23 cellular contexts compared by ENCODE assay signal in the genomic region with DNA sequence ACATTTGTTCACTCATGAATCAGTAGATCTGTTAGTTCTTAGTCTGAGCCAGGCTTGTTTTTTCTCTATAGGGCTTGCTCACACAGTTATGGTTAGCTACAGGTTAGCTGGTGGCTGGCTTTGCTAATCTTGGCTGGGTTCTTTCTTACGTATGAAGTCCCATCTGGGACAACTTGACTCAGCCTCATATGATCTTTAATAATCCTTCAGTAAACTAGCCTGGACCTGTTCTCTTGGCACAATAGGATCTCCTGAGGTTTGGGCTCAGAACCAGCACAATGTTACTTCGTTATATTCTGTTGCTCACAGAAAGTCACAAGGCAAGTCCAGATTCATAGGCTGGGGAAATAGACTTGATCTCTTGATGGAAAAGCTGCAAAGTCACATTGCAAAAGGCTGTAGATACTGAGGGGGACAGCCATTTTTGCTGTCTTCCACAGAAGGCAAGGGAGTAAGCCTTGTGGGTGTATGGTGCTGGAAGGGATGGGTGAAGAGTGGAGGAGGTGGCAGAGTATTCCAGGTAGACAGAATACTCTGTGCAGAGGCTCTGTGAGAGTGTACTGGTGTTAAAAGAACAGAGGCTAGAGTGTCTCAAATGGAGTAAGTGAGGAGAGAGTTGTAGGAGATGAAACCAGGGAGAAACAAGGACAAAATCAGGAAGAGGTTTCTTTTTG. TPM values are rescaled to one million over a fixed set of nuclear protein-coding genes. Genes with fewer than 3 reads are reported as not detected.
A peak's percentile ranks its signal among the peaks of the same experiment; 100 is the strongest.
DNase-seq lines count a peak whose midpoint lies in the region; ATAC-seq, FAIRE-seq and TF ChIP-seq lines count a peak whose summit lies in the region.
"Had no signal": no experiment of that assay in that cellular context is flagged by ENCODE, and none has a peak within 500 bp of the region (broad histone marks: within the 10 kb centered on the region; RNA-seq: fewer than 3 reads in every experiment).

No MANE protein-coding gene starts in this region.

- H2AFZ ChIP-seq in astrocyte (ENCODE audit: low read depth, low read length), result no peak overlapping the region

- no peak overlapping the region for H3K4me3 Mint-ChIP-seq in astrocyte (ENCODE audit: unreplicated experiment)
- no peak overlapping the region for H3K4me3 Mint-ChIP-seq in stimulated activated memory B cell treated with anti-CD40 and anti-IgM and Interleukin-4, amounts not matched to agents 10 μg/mL and 1 μg/mL and 100 μg/mL, for 72 hours
- H3K4me3 Mint-ChIP-seq: CD8-positive, alpha-beta T cell; IgD-negative memory B cell had no signal

- H3K4me3 ChIP-seq in right atrium auricular region (no peak overlapping the region), astrocyte (ENCODE audit: insufficient read depth, low read depth, low read length) (no peak overlapping the region), suprapubic skin (no peak overlapping the region)
- H3K4me3 ChIP-seq: mucosa of descending colon, spleen, upper lobe of right lung had no signal

- DNase-seq in Right ventricle myocardium inferior (ENCODE audit: missing footprints) (no peak), right atrium auricular region (ENCODE audit: low spot score) (no peak), astrocyte (ENCODE audit: low read depth) (peak; percentile 44), fibroblast of the conjunctiva (ENCODE audit: low read depth) (peak; percentile 80), suprapubic skin (ENCODE audit: low spot score in 2 of 2) (no peak), cerebellum (ENCODE audit: low spot score) (no peak)
- DNase-seq: activated CD4-positive, CD25-positive, alpha-beta regulatory T cell treated with anti-CD3 and anti-CD28 coated beads, Interleukin-2, amount 50 U/mL, for 72 hours; activated naive CD4-positive, alpha-beta T cell treated with Interleukin-2 at 50 U/mL for 16 hours; CD8-positive, alpha-beta T cell; H7; mucosa of descending colon; NCI-H1092 treated with DMSO at 0.1 percent for 48 hours; NCI-H2227 treated with DMSO at 0.1 percent for 48 hours; nucleus accumbens; SHP77 treated with DMSO at 0.1 percent for 48 hours; spleen; stimulated activated naive CD4-positive, alpha-beta T cell; T-helper 2 cell; upper lobe of right lung had no signal

- no peak overlapping the region for H3K4me2 ChIP-seq in astrocyte (ENCODE audit: low read length)

- H3K9me3 ChIP-seq in right atrium auricular region (no peaks in the 10 kb centered on the region), astrocyte (ENCODE audit: insufficient read depth, low read depth, low read length) (no peaks in the 10 kb centered on the region), suprapubic skin (no peaks in the 10 kb centered on the region)
- H3K9me3 ChIP-seq: mucosa of descending colon, spleen, upper lobe of right lung had no signal

- H3K79me2 ChIP-seq in astrocyte (ENCODE audit: insufficient read depth, low read length), result no peaks in the 10 kb centered on the region

- no peaks in the 10 kb centered on the region for H4K20me1 ChIP-seq in astrocyte (ENCODE audit: insufficient read depth, low read length)

- TF ChIP-seq CTCF in right atrium auricular region (IDR thresholded peaks at IDR 0.05), result no peak
- no peak for TF ChIP-seq CTCF in astrocyte (IDR thresholded peaks at IDR 0.05; ENCODE audit: insufficient read depth, low read depth, low read length)
- TF ChIP-seq CTCF in suprapubic skin (IDR thresholded peaks at IDR 0.05), result no peak

- ATAC-seq in Right ventricle myocardium inferior, result peak; percentile 64
- no peak for ATAC-seq in stimulated activated memory B cell treated with anti-CD40 and anti-IgM and Interleukin-4, amounts not matched to agents 10 μg/mL and 1 μg/mL and 100 μg/mL, for 72 hours
- ATAC-seq in GM18868 (IDR thresholded peaks at IDR 0.05; ENCODE audit: unreplicated experiment), result no peak
- ATAC-seq: CD8-positive, alpha-beta T cell; mucosa of descending colon; upper lobe of right lung had no signal

- TF ChIP-seq POLR2A in suprapubic skin (IDR thresholded peaks at IDR 0.05), result no peak

- H3K9ac ChIP-seq in astrocyte (ENCODE audit: low read length), result no peak overlapping the region

- H3K36me3 Mint-ChIP-seq in astrocyte (ENCODE audit: low read depth, unreplicated experiment), result no peaks in the 10 kb centered on the region
- H3K36me3 Mint-ChIP-seq in stimulated activated memory B cell treated with anti-CD40 and anti-IgM and Interleukin-4, amounts not matched to agents 10 μg/mL and 1 μg/mL and 100 μg/mL, for 72 hours, result peaks cover 34% of the 10 kb centered on the region

- no peaks in the 10 kb centered on the region for H3K27me3 Mint-ChIP-seq in astrocyte (ENCODE audit: low read depth, unreplicated experiment)
- no peaks in the 10 kb centered on the region for H3K27me3 Mint-ChIP-seq in stimulated activated memory B cell treated with anti-CD40 and anti-IgM and Interleukin-4, amounts not matched to agents 10 μg/mL and 1 μg/mL and 100 μg/mL, for 72 hours
- H3K27me3 Mint-ChIP-seq: IgD-negative memory B cell had no signal

- no peaks in the 10 kb centered on the region for H3K4me1 ChIP-seq in right atrium auricular region
- H3K4me1 ChIP-seq in astrocyte (ENCODE audit: insufficient read depth, low read length), result no peaks in the 10 kb centered on the region
- H3K4me1 ChIP-seq in suprapubic skin, result peaks cover 5% of the 10 kb centered on the region
- H3K4me1 ChIP-seq: spleen, upper lobe of right lung had no signal

- no peaks in the 10 kb centered on the region for H3K9me3 Mint-ChIP-seq in astrocyte (ENCODE audit: unreplicated experiment)
- H3K9me3 Mint-ChIP-seq in stimulated activated memory B cell treated with anti-CD40 and anti-IgM and Interleukin-4, amounts not matched to agents 10 μg/mL and 1 μg/mL and 100 μg/mL, for 72 hours, result no peaks in the 10 kb centered on the region
- H3K9me3 Mint-ChIP-seq: CD8-positive, alpha-beta T cell; IgD-negative memory B cell had no signal

- no peak overlapping the region for H3K27ac ChIP-seq in right atrium auricular region
- no peak overlapping the region for H3K27ac ChIP-seq in astrocyte (ENCODE audit: low read depth, low read length)
- peak overlapping the region; percentile 83 for H3K27ac ChIP-seq in suprapubic skin
- H3K27ac ChIP-seq: spleen, upper lobe of right lung had no signal

- no peak for FAIRE-seq in astrocyte (lab: Jason Lieb, UNC)
- FAIRE-seq: A204.1 had no signal

- H3K4me1 Mint-ChIP-seq in astrocyte (ENCODE audit: low read depth, unreplicated experiment), result peaks cover 1% of the 10 kb centered on the region
- no peaks in the 10 kb centered on the region for H3K4me1 Mint-ChIP-seq in stimulated activated memory B cell treated with anti-CD40 and anti-IgM and Interleukin-4, amounts not matched to agents 10 μg/mL and 1 μg/mL and 100 μg/mL, for 72 hours
- H3K4me1 Mint-ChIP-seq: IgD-negative memory B cell had no signal

- no peak overlapping the region for H3K27ac Mint-ChIP-seq in astrocyte (ENCODE audit: unreplicated experiment)
- no peak overlapping the region for H3K27ac Mint-ChIP-seq in stimulated activated memory B cell treated with anti-CD40 and anti-IgM and Interleukin-4, amounts not matched to agents 10 μg/mL and 1 μg/mL and 100 μg/mL, for 72 hours
- H3K27ac Mint-ChIP-seq: CD8-positive, alpha-beta T cell; IgD-negative memory B cell had no signal

- no peak for TF ChIP-seq EP300 in suprapubic skin (IDR thresholded peaks at IDR 0.05)

- intact Hi-C loops in Right ventricle myocardium inferior (cut with DNase I), result no loop called here

- H3K27me3 ChIP-seq in right atrium auricular region (no peaks in the 10 kb centered on the region), astrocyte (ENCODE audit: insufficient read depth, low read length) (no peaks in the 10 kb centered on the region), suprapubic skin (no peaks in the 10 kb centered on the region)
- H3K27me3 ChIP-seq: spleen, upper lobe of right lung had no signal

- H3K36me3 ChIP-seq in right atrium auricular region, result no peaks in the 10 kb centered on the region
- H3K36me3 ChIP-seq in astrocyte (ENCODE audit: insufficient read depth, low read length), result no peaks in the 10 kb centered on the region
- H3K36me3 ChIP-seq in suprapubic skin, result no peaks in the 10 kb centered on the region

- WGBS in suprapubic skin, result 36% methylated on average over 2 of the region's 2 CpGs

RNA-seq across cellular contexts. Expression of gene EFCAB7, which starts 24.4 kb away (rescaled TPM):
- total RNA-seq in Right ventricle myocardium inferior, result 9.0 TPM
- total RNA-seq in right atrium auricular region, result 1 to 10 TPM; 5.6 to 6.7 TPM
- total RNA-seq in astrocyte, result 3.7 and 4.0 TPM in 2 replicates
- 10 to 100 TPM in 1 of 4 donors, 1 to 10 TPM in 3; 2.8 to 14.1 (median 8.0) TPM for total RNA-seq in suprapubic skin
- total RNA-seq in cerebellum, result 31.6 TPM

RNA-seq across cellular contexts. Expression of gene ITGB3BP, which starts 24.7 kb away (rescaled TPM):
- 9.3 TPM for total RNA-seq in Right ventricle myocardium inferior
- total RNA-seq in right atrium auricular region, result 1 to 10 TPM; 5.0 to 5.7 TPM
- total RNA-seq in astrocyte, result 13.6 and 15.6 TPM in 2 replicates
- 10 to 100 TPM; 10.3 to 22.2 (median 16.1) TPM for total RNA-seq in suprapubic skin
- 35.2 TPM for total RNA-seq in cerebellum

RNA-seq across cellular contexts. Expression of gene PGM1, which starts 45.5 kb away (rescaled TPM):
- total RNA-seq in Right ventricle myocardium inferior (281 TPM), right atrium auricular region (100 to 1,000 TPM; 171 to 258 TPM), astrocyte (36.9 and 48.7 TPM in 2 replicates), suprapubic skin (10 to 100 TPM; 38.9 to 52.8 (median 45.4) TPM), cerebellum (16.2 TPM)

Comparison
In these comparisons a context has a peak if more than half of its experiments do, and no peak if none do; other contexts are left out.
1. DNase-seq: peak in astrocyte (single experiment) and fibroblast of the conjunctiva (single experiment); none in Right ventricle myocardium inferior (single experiment), right atrium auricular region (single experiment), suprapubic skin (0 of 2) and cerebellum (single experiment).